Comparison of ENCODE assay signal across 23 cellular contexts in the genomic region with DNA sequence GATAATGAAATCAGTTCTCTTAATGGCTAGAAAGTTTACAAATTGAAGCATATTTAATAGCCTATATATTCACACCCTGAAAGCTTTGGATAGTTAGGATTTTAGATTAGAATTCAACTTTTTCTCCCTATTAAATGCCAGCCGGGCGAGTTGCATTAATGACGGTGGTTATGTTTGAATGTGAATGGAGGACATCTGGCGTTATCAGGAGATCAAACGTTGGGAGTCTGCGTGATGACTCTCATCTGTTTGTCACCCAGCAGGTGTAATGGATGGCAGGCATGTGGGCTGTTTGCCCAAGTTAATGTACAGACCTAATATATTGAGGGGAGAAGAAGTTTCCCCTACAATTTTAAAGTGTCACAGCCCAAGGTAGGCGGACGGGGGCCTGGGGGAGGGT.
"Had no signal": no experiment of that assay in that cellular context is flagged by ENCODE, and none has a peak within 500 bp of the region (broad histone marks: within the 10 kb centered on the region; RNA-seq: fewer than 3 reads in every experiment).

No MANE protein-coding gene starts in this region.

- H3K9me3 Mint-ChIP-seq: activated CD4-positive, alpha-beta T cell treated with anti-CD3 and anti-CD28 coated beads, Interleukin-2, amount 10 ng/mL, durations not matched to agents 24 days and 14 days; activated naive CD4-positive, alpha-beta T cell treated with anti-CD3 and anti-CD28 coated beads, Interleukin-2, amount 10 ng/mL, durations not matched to agents 7 days and 5 days; activated naive CD8-positive, alpha-beta T cell treated with anti-CD3 and anti-CD28 coated beads, Interleukin-2, amount 50 U/mL, for 24 hours; activated T-cell treated with anti-CD3 and anti-CD28 coated beads, Interleukin-2, amount 50 U/mL, for 24 hours had no signal

- DNase-seq: activated CD4-positive, alpha-beta T cell treated with anti-CD3 and anti-CD28 coated beads, Interleukin-2, amount 10 ng/mL, durations not matched to agents 24 days and 14 days; activated CD4-positive, CD25-positive, alpha-beta regulatory T cell; activated CD8-positive, alpha-beta T cell treated with anti-CD3 and anti-CD28 coated beads, Interleukin-2, amount 10 ng/mL, durations not matched to agents 7 days and 5 days; activated naive CD4-positive, alpha-beta T cell treated with anti-CD3 and anti-CD28 coated beads, Interleukin-2, amount 10 ng/mL, durations not matched to agents 7 days and 5 days; activated naive CD8-positive, alpha-beta T cell treated with anti-CD3 and anti-CD28 coated beads, Interleukin-2, amount 50 U/mL, for 24 hours; activated T-cell treated with anti-CD3 and anti-CD28 coated beads, Interleukin-2, amount 50 U/mL, for 24 hours; brain microvascular endothelial cell; central memory CD4-positive, alpha-beta T cell; colonic mucosa; erythroblast; foreskin melanocyte; head of caudate nucleus; left ventricle myocardium inferior; psoas muscle; right lobe of liver; stimulated activated CD4-positive, alpha-beta T cell treated with anti-CD3 and anti-CD28 coated beads, Interleukin-4, amount 100 ng/mL, for 24 hours; stomach; T-helper 9 cell; trophoblast cell had no signal

- H3K4me3 Mint-ChIP-seq: activated CD4-positive, alpha-beta T cell treated with anti-CD3 and anti-CD28 coated beads, Interleukin-2, amount 10 ng/mL, durations not matched to agents 24 days and 14 days; activated CD8-positive, alpha-beta T cell treated with anti-CD3 and anti-CD28 coated beads, Interleukin-2, amount 10 ng/mL, durations not matched to agents 7 days and 5 days; activated naive CD4-positive, alpha-beta T cell treated with anti-CD3 and anti-CD28 coated beads, Interleukin-2, amount 10 ng/mL, durations not matched to agents 7 days and 5 days; activated naive CD8-positive, alpha-beta T cell treated with anti-CD3 and anti-CD28 coated beads, Interleukin-2, amount 50 U/mL, for 24 hours; activated T-cell treated with anti-CD3 and anti-CD28 coated beads, Interleukin-2, amount 50 U/mL, for 24 hours; stimulated activated effector memory CD8-positive, alpha-beta T cell treated with anti-CD3 and anti-CD28 coated beads, Interleukin-12 subunit alpha, Interleukin-12 subunit beta, amount 100 ng/mL, for 72 hours had no signal

- ATAC-seq: activated CD8-positive, alpha-beta T cell treated with anti-CD3 and anti-CD28 coated beads, Interleukin-2, amount 10 ng/mL, durations not matched to agents 7 days and 5 days; activated naive CD8-positive, alpha-beta T cell treated with anti-CD3 and anti-CD28 coated beads, Interleukin-2, amount 50 U/mL, for 24 hours; psoas muscle; right lobe of liver; stimulated activated effector memory CD8-positive, alpha-beta T cell treated with anti-CD3 and anti-CD28 coated beads, Interleukin-12 subunit alpha, Interleukin-12 subunit beta, amount 100 ng/mL, for 72 hours had no signal

- H3K4me3 ChIP-seq: colonic mucosa, left ventricle myocardium inferior, psoas muscle, right lobe of liver, smooth muscle cell, stomach, vagina had no signal

- H3K27ac Mint-ChIP-seq: activated CD4-positive, alpha-beta T cell treated with anti-CD3 and anti-CD28 coated beads, Interleukin-2, amount 10 ng/mL, durations not matched to agents 24 days and 14 days; activated CD8-positive, alpha-beta T cell treated with anti-CD3 and anti-CD28 coated beads, Interleukin-2, amount 10 ng/mL, durations not matched to agents 7 days and 5 days; activated naive CD4-positive, alpha-beta T cell treated with anti-CD3 and anti-CD28 coated beads, Interleukin-2, amount 10 ng/mL, durations not matched to agents 7 days and 5 days; activated naive CD8-positive, alpha-beta T cell treated with anti-CD3 and anti-CD28 coated beads, Interleukin-2, amount 50 U/mL, for 24 hours; activated T-cell treated with anti-CD3 and anti-CD28 coated beads, Interleukin-2, amount 50 U/mL, for 24 hours; activated T-helper 2 cell treated with anti-CD3 and anti-CD28 coated beads, Interferon-gamma antibody, Interleukin-2, Interleukin-4, amounts not matched to agents 10 μg/mL and 5 μg/mL and 100 μg/mL, durations not matched to agents 14 hours and 24 hours and 36 hours; stimulated activated effector memory CD8-positive, alpha-beta T cell treated with anti-CD3 and anti-CD28 coated beads, Interleukin-12 subunit alpha, Interleukin-12 subunit beta, amount 100 ng/mL, for 72 hours had no signal

- H3K27me3 Mint-ChIP-seq: activated CD4-positive, alpha-beta T cell treated with anti-CD3 and anti-CD28 coated beads, Interleukin-2, amount 10 ng/mL, durations not matched to agents 24 days and 14 days; activated naive CD4-positive, alpha-beta T cell treated with anti-CD3 and anti-CD28 coated beads, Interleukin-2, amount 10 ng/mL, durations not matched to agents 7 days and 5 days; activated naive CD8-positive, alpha-beta T cell treated with anti-CD3 and anti-CD28 coated beads, Interleukin-2, amount 50 U/mL, for 24 hours; activated T-cell treated with anti-CD3 and anti-CD28 coated beads, Interleukin-2, amount 50 U/mL, for 24 hours had no signal

- H3K36me3 Mint-ChIP-seq: activated naive CD4-positive, alpha-beta T cell treated with anti-CD3 and anti-CD28 coated beads, Interleukin-2, amount 10 ng/mL, durations not matched to agents 7 days and 5 days; stimulated activated effector memory CD8-positive, alpha-beta T cell treated with anti-CD3 and anti-CD28 coated beads, Interleukin-12 subunit alpha, Interleukin-12 subunit beta, amount 100 ng/mL, for 72 hours had no signal

- H3K4me1 Mint-ChIP-seq: activated CD4-positive, alpha-beta T cell treated with anti-CD3 and anti-CD28 coated beads, Interleukin-2, amount 10 ng/mL, durations not matched to agents 24 days and 14 days; activated naive CD4-positive, alpha-beta T cell treated with anti-CD3 and anti-CD28 coated beads, Interleukin-2, amount 10 ng/mL, durations not matched to agents 7 days and 5 days; activated naive CD8-positive, alpha-beta T cell treated with anti-CD3 and anti-CD28 coated beads, Interleukin-2, amount 50 U/mL, for 24 hours; stimulated activated effector memory CD8-positive, alpha-beta T cell treated with anti-CD3 and anti-CD28 coated beads, Interleukin-12 subunit alpha, Interleukin-12 subunit beta, amount 100 ng/mL, for 72 hours had no signal
